In the genomic region with DNA sequence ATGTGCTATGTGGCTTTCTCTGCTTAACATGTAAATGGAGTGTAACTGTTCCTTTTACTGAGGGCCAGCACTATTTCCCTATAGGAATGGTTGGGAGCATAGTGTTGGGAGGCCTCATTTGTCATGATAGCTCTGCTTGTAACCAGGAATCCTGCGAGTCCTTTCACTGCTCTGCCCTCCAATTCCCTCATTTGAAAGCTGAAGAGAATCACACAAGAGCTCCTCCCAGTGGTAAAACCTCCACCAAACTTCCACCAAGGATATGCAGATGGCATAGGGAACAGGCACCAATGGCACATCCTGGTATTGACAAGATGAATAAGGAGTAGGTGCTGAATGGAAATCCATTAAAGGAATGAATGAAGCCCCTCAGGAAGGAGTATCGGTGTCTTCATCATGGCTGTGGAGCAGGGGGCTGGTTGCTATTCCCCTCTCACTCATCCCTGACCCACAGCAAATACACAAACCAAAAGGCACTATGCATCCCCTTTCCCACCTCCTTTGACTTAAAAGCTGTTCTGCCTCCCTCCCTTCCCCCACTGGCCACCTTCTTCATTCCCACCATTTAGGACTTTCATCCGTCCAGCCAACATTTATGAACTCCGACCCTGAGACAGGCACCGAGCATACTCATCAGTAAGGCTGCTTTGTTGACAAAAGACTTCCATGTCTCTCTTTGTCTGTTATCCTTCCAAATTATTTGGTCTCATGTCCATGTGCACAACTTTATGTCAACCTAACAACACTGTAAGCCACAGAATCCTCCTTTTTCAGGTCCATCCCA, we compare ENCODE assay signal across 9 cellular contexts.
DNase-seq lines count a peak whose midpoint lies in the region; ATAC-seq and TF ChIP-seq lines count a peak whose summit lies in the region.
"Had no signal": no experiment of that assay in that cellular context is flagged by ENCODE, and none has a peak within 500 bp of the region (broad histone marks: within the 10 kb centered on the region; RNA-seq: fewer than 3 reads in every experiment).

No MANE protein-coding gene starts in this region.

- no peak for TF ChIP-seq POLR2A in gastrocnemius medialis (IDR thresholded peaks at IDR 0.05)

- intact Hi-C loops in CD8-positive, alpha-beta T cell (cut with DNase I, micrococcal nuclease), result no loop called here
- intact Hi-C loops in gastrocnemius medialis (cut with DNase I; ENCODE audit: low total_unique reads), result no loop called here

- no peak overlapping the region for H3K27ac ChIP-seq in CD8-positive, alpha-beta T cell (ENCODE audit: low read depth, low read length)
- H3K27ac ChIP-seq in gastrocnemius medialis, result no peak overlapping the region

- DNase-seq in CD8-positive, alpha-beta T cell, result no peak
- DNase-seq in LHCN-M2 (ENCODE audit: low read depth) (peak; percentile 33), chondrocyte (ENCODE audit: low spot score) (no peak), mesothelial cell of epicardium (ENCODE audit: low spot score in 2 of 2, unreplicated experiment in 2 of 2) (no peak), gastrocnemius medialis (no peak)
- DNase-seq in effector CD4-positive, alpha-beta T cell, result no peak
- no peak for DNase-seq in activated effector memory CD4-positive, alpha-beta T cell treated with Interleukin-2 at 50 U/mL for 16 hours
- DNase-seq: activated CD4-positive, alpha-beta T cell treated with anti-CD3 and anti-CD28 coated beads for 1 hour had no signal

- H3K4me3 Mint-ChIP-seq in CD8-positive, alpha-beta T cell, result no peak overlapping the region
- no peak overlapping the region for H3K4me3 Mint-ChIP-seq in chondrocyte (ENCODE audit: unreplicated experiment)
- H3K4me3 Mint-ChIP-seq in mesothelial cell of epicardium, result no peak overlapping the region

- CTCF ChIA-PET in CD8-positive, alpha-beta T cell (lab: Charles Lee), result interaction anchor here (0.5 to 1.3 kb wide), 6 partner anchors 9 to 475 kb away, joined by 3 to 5 read pairs (median 3); no protein-coding TSS in a partner anchor

- no peak overlapping the region for H3K4me3 ChIP-seq in CD8-positive, alpha-beta T cell (ENCODE audit: low read depth, low read length)
- H3K4me3 ChIP-seq in gastrocnemius medialis, result no peak overlapping the region

- no peaks in the 10 kb centered on the region for H3K9me3 ChIP-seq in CD8-positive, alpha-beta T cell (ENCODE audit: low read length)
- no peaks in the 10 kb centered on the region for H3K9me3 ChIP-seq in gastrocnemius medialis

- H3K36me3 ChIP-seq in CD8-positive, alpha-beta T cell (ENCODE audit: insufficient read depth, low read length), result peaks cover 4% of the 10 kb centered on the region
- H3K36me3 ChIP-seq in gastrocnemius medialis, result no peaks in the 10 kb centered on the region

- in situ Hi-C loops in gastrocnemius medialis (cut with MboI; ENCODE audit: low sequenced_read_pairs in 4 of 4), result no loop called here

- H3K9me3 Mint-ChIP-seq in CD8-positive, alpha-beta T cell, result no peaks in the 10 kb centered on the region
- H3K9me3 Mint-ChIP-seq in chondrocyte (ENCODE audit: low read depth), result no peaks in the 10 kb centered on the region
- H3K9me3 Mint-ChIP-seq in mesothelial cell of epicardium, result no peaks in the 10 kb centered on the region

- no peak for TF ChIP-seq CTCF in CD8-positive, alpha-beta T cell (IDR thresholded peaks at IDR 0.05)
- peak; percentile 65 for TF ChIP-seq CTCF in chondrocyte (IDR thresholded peaks at IDR 0.05)
- TF ChIP-seq CTCF in mesothelial cell of epicardium (IDR thresholded peaks at IDR 0.05; ENCODE audit: unreplicated experiment), result no peak
- TF ChIP-seq CTCF in gastrocnemius medialis (IDR thresholded peaks at IDR 0.05 in 4 of 5, conservative IDR thresholded peaks at IDR 0.05 in 1 of 5), result peak in 1 of 5 experiments; percentile 24

- H3K4me1 ChIP-seq in CD8-positive, alpha-beta T cell (ENCODE audit: insufficient read depth, low read length), result peaks cover 41% of the 10 kb centered on the region
- peaks cover 12 to 26% of the 10 kb centered on the region in 2 donors for H3K4me1 ChIP-seq in gastrocnemius medialis

- H3K4me1 Mint-ChIP-seq in CD8-positive, alpha-beta T cell (ENCODE audit: low read depth), result peaks cover 88% of the 10 kb centered on the region
- H3K4me1 Mint-ChIP-seq in chondrocyte (ENCODE audit: low read depth) (peaks cover 76% of the 10 kb centered on the region), mesothelial cell of epicardium (peaks cover 19% of the 10 kb centered on the region)

- no peaks in the 10 kb centered on the region for H3K27me3 ChIP-seq in CD8-positive, alpha-beta T cell (ENCODE audit: insufficient read depth, low read length)
- no peaks in the 10 kb centered on the region for H3K27me3 ChIP-seq in gastrocnemius medialis

- ATAC-seq in CD8-positive, alpha-beta T cell, result no peak
- ATAC-seq in gastrocnemius medialis (no peak), HG03520 (IDR thresholded peaks at IDR 0.05; ENCODE audit: unreplicated experiment) (no peak)

- peak overlapping the region; percentile 27 for H3K27ac Mint-ChIP-seq in CD8-positive, alpha-beta T cell
- H3K27ac Mint-ChIP-seq in chondrocyte (ENCODE audit: unreplicated experiment) (peak overlapping the region; percentile 68), mesothelial cell of epicardium (peak overlapping the region; percentile 35)

- no peaks in the 10 kb centered on the region for H3K27me3 Mint-ChIP-seq in CD8-positive, alpha-beta T cell (ENCODE audit: low read depth)
- no peaks in the 10 kb centered on the region for H3K27me3 Mint-ChIP-seq in chondrocyte (ENCODE audit: low read depth)
- H3K27me3 Mint-ChIP-seq in mesothelial cell of epicardium (ENCODE audit: low read depth), result no peaks in the 10 kb centered on the region

- H3K36me3 Mint-ChIP-seq in CD8-positive, alpha-beta T cell, result peaks cover 69% of the 10 kb centered on the region
- H3K36me3 Mint-ChIP-seq in chondrocyte (ENCODE audit: low read depth), result peaks cover 16% of the 10 kb centered on the region
- peaks cover 15% of the 10 kb centered on the region for H3K36me3 Mint-ChIP-seq in mesothelial cell of epicardium

- POLR2A ChIA-PET in CD8-positive, alpha-beta T cell (lab: Charles Lee), result interaction anchor here (0.6 to 1.5 kb wide), 3 partner anchors 12 to 16 kb away, joined by 3 to 6 read pairs (median 4); no protein-coding TSS in a partner anchor
